ENCODE assay signal across 1 cellular context in genomic region chr3:67706934-67707333, GRCh38.
TF ChIP-seq lines count a peak whose summit lies in the region.

No MANE protein-coding gene starts in this region.

TF ChIP-seq in HepG2, 621 proteins besides CTCF, POLR2A, EP300 and RAD21:
- TF ChIP-seq ZNF710 (CRISPR knock-in tag; IDR thresholded peaks at IDR 0.05; ENCODE audit: borderline replicate concordance) (no peak), KAT7 (CRISPR knock-in tag; IDR thresholded peaks at IDR 0.05; ENCODE audit: borderline replicate concordance) (no peak), ZNF264 (CRISPR knock-in tag; IDR thresholded peaks at IDR 0.05) (no peak), ZNF609 (CRISPR knock-in tag; IDR thresholded peaks at IDR 0.05; ENCODE audit: borderline replicate concordance) (no peak), ZNF33B (CRISPR knock-in tag; IDR thresholded peaks at IDR 0.05) (no peak), SKIL (CRISPR knock-in tag; IDR thresholded peaks at IDR 0.05; ENCODE audit: borderline replicate concordance) (no peak), MIER2 (CRISPR knock-in tag; IDR thresholded peaks at IDR 0.05) (no peak), KDM6A (CRISPR knock-in tag; IDR thresholded peaks at IDR 0.05; ENCODE audit: low read depth) (no peak)
- TF ChIP-seq, protein P1, sequence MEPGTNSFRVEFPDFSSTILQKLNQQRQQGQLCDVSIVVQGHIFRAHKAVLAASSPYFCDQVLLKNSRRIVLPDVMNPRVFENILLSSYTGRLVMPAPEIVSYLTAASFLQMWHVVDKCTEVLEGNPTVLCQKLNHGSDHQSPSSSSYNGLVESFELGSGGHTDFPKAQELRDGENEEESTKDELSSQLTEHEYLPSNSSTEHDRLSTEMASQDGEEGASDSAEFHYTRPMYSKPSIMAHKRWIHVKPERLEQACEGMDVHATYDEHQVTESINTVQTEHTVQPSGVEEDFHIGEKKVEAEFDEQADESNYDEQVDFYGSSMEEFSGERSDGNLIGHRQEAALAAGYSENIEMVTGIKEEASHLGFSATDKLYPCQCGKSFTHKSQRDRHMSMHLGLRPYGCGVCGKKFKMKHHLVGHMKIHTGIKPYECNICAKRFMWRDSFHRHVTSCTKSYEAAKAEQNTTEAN (CRISPR knock-in tag; conservative IDR thresholded peaks at IDR 0.05), result no peak
